10 cellular contexts compared by ENCODE assay signal in genomic region chr14:105012171-105012985, GRCh38. TPM values are rescaled to one million over a fixed set of nuclear protein-coding genes. Genes with fewer than 3 reads are reported as not detected.
A peak's percentile ranks its signal among the peaks of the same experiment; 100 is the strongest.
DNase-seq lines count a peak whose midpoint lies in the region; ATAC-seq, FAIRE-seq and TF ChIP-seq lines count a peak whose summit lies in the region.
"Had no signal": no experiment of that assay in that cellular context is flagged by ENCODE, and none has a peak within 500 bp of the region (broad histone marks: within the 10 kb centered on the region; RNA-seq: fewer than 3 reads in every experiment).

No MANE protein-coding gene starts in this region.

- FAIRE-seq in G401.6 (lab: Jason Lieb, UNC) = peak; percentile 31

- peak; percentile 60 for ATAC-seq in RWPE2 (ENCODE audit: low read depth)
- ATAC-seq in GM21529 (IDR thresholded peaks at IDR 0.05; ENCODE audit: unreplicated experiment) = no peak

- H3K9me3 ChIP-seq in RWPE2 (ENCODE audit: severe bottlenecking) = no peaks in the 10 kb centered on the region
- H3K9me3 ChIP-seq in skeletal muscle satellite cell (replicated peaks; ENCODE audit: low read length) = no peaks in the 10 kb centered on the region
- H3K9me3 ChIP-seq: neutrophil, SJSA1 had no signal

- H3K4me3 ChIP-seq in RWPE2 (ENCODE audit: severe bottlenecking) (no peak overlapping the region), fibroblast of pulmonary artery (replicated peaks; ENCODE audit: low read depth, low read length) (no peak overlapping the region), skeletal muscle satellite cell (ENCODE audit: low read length) (peak overlapping the region; percentile 1)
- H3K4me3 ChIP-seq: SJSA1 had no signal

- no peaks in the 10 kb centered on the region for H3K27me3 ChIP-seq in RWPE2 (ENCODE audit: insufficient read depth, poor library complexity, severe bottlenecking)
- H3K27me3 ChIP-seq in skeletal muscle satellite cell (ENCODE audit: control insufficient read depth, insufficient read depth, low read length) = no peaks in the 10 kb centered on the region
- H3K27me3 ChIP-seq: neutrophil, SJSA1 had no signal

- H3K4me2 ChIP-seq in skeletal muscle satellite cell (ENCODE audit: low read length) = peak overlapping the region; percentile 61

- peak overlapping the region; percentile 100 for H3K27ac ChIP-seq in RWPE2 (ENCODE audit: poor library complexity, severe bottlenecking)
- H3K27ac ChIP-seq: neutrophil, SJSA1 had no signal

- peak overlapping the region; percentile 12 for H3K9ac ChIP-seq in skeletal muscle satellite cell (ENCODE audit: low read depth, low read length)

- DNase-seq in RWPE2 (ENCODE audit: low spot score) = no peak
- no peak for DNase-seq in fibroblast of pulmonary artery (ENCODE audit: low read depth)
- DNase-seq in ureter (ENCODE audit: low spot score) = no peak
- no peak for DNase-seq in SHP77 treated with DMSO at 0.1 percent for 48 hours (lab: John Stamatoyannopoulos, UW)
- DNase-seq in NCI-H1105 treated with DMSO at 0.1 percent for 48 hours (lab: John Stamatoyannopoulos, UW) = no peak

- peaks cover 96% of the 10 kb centered on the region for H3K36me3 ChIP-seq in RWPE2 (ENCODE audit: low read depth)
- H3K36me3 ChIP-seq in skeletal muscle satellite cell (ENCODE audit: insufficient read depth, low read length) = peaks cover 41% of the 10 kb centered on the region

- H3K4me1 ChIP-seq in RWPE2 (ENCODE audit: insufficient read depth, poor library complexity, severe bottlenecking) (peaks cover 39% of the 10 kb centered on the region), skeletal muscle satellite cell (ENCODE audit: control insufficient read depth, insufficient read depth, low read length) (peaks cover 43% of the 10 kb centered on the region)

- TF ChIP-seq CTCF in RWPE2 (IDR thresholded peaks at IDR 0.05; ENCODE audit: poor library complexity, severe bottlenecking) = peak; percentile 79
- TF ChIP-seq CTCF in fibroblast of pulmonary artery (IDR thresholded peaks at IDR 0.05; ENCODE audit: low read length, missing control alignments) = peak; percentile 3

RNA-seq across cellular contexts. Expression of gene CDCA4, which starts 8.5 kb away (rescaled TPM):
- 31.5 and 33.2 TPM in 2 replicates for total RNA-seq in skeletal muscle satellite cell (2012; rRNA removed)
- total RNA-seq in ureter = 8.1 TPM

RNA-seq across cellular contexts. Expression of gene CLBA1, which starts 26.8 kb away (rescaled TPM):
- total RNA-seq in skeletal muscle satellite cell (2012; rRNA removed) = 9.2 and 10.4 TPM in 2 replicates
- 17.3 TPM for total RNA-seq in ureter

RNA-seq across cellular contexts. Expression of gene AHNAK2, which starts 34.2 kb away (rescaled TPM):
- 109 and 127 TPM in 2 replicates for total RNA-seq in skeletal muscle satellite cell (2012; rRNA removed)
- total RNA-seq in ureter = 34.5 TPM

RNA-seq across cellular contexts. Expression of gene GPR132, which starts 52.9 kb away (rescaled TPM):
- under 0.01 TPM in 1 of 2 replicates, not detected in the other for total RNA-seq in skeletal muscle satellite cell (2012; rRNA removed)
- 1.5 TPM for total RNA-seq in ureter
- total RNA-seq: SJSA1 had no signal
